8 cellular contexts compared by ENCODE assay signal in genomic region chr22:23069502-23070357, GRCh38. TPM values are rescaled to one million over a fixed set of nuclear protein-coding genes. Genes with fewer than 3 reads are reported as not detected.
DNase-seq lines count a peak whose midpoint lies in the region; ATAC-seq and TF ChIP-seq lines count a peak whose summit lies in the region.

No MANE protein-coding gene starts in this region.

- no peak for TF ChIP-seq EP300 in Ishikawa (IDR thresholded peaks at IDR 0.05; ENCODE audit: borderline replicate concordance)

- no peak for TF ChIP-seq CTCF in C4-2B (conservative IDR thresholded peaks at IDR 0.05)

- intact Hi-C loops in activated T-helper 2 cell treated with anti-CD3 and anti-CD28 coated beads, Interferon-gamma antibody, Interleukin-2, Interleukin-4, amounts not matched to agents 10 μg/mL and 5 μg/mL and 100 μg/mL, durations not matched to agents 14 hours and 24 hours and 36 hours (cut with micrococcal nuclease), result no loop called here

- no peak for TF ChIP-seq RAD21 in Ishikawa (IDR thresholded peaks at IDR 0.05; ENCODE audit: low read depth)

- H3K36me3 Mint-ChIP-seq in activated T-helper 2 cell treated with anti-CD3 and anti-CD28 coated beads, Interferon-gamma antibody, Interleukin-2, Interleukin-4, amounts not matched to agents 10 μg/mL and 5 μg/mL and 100 μg/mL, durations not matched to agents 14 hours and 24 hours and 36 hours (ENCODE audit: low read depth), result no peaks in the 10 kb centered on the region
- no peaks in the 10 kb centered on the region for H3K36me3 Mint-ChIP-seq in naive thymus-derived CD8-positive, alpha-beta T cell
- peaks cover 5% of the 10 kb centered on the region for H3K36me3 Mint-ChIP-seq in stimulated activated effector memory CD8-positive, alpha-beta T cell treated with anti-CD3 and anti-CD28 coated beads, Interleukin-12 subunit alpha, Interleukin-12 subunit beta, amount 100 ng/mL, for 72 hours

- peak; percentile 62 for ATAC-seq in GM21360 (IDR thresholded peaks at IDR 0.05; ENCODE audit: unreplicated experiment)
- peak; percentile 93 to 97 for ATAC-seq in naive thymus-derived CD8-positive, alpha-beta T cell
- ATAC-seq in stimulated activated effector memory CD8-positive, alpha-beta T cell treated with anti-CD3 and anti-CD28 coated beads, Interleukin-12 subunit alpha, Interleukin-12 subunit beta, amount 100 ng/mL, for 72 hours, result peak; percentile 95

- H3K27ac Mint-ChIP-seq in activated T-helper 2 cell treated with anti-CD3 and anti-CD28 coated beads, Interferon-gamma antibody, Interleukin-2, Interleukin-4, amounts not matched to agents 10 μg/mL and 5 μg/mL and 100 μg/mL, durations not matched to agents 14 hours and 24 hours and 36 hours, result no peak overlapping the region
- peak overlapping the region; percentile 63 to 93 (median 84) for H3K27ac Mint-ChIP-seq in naive thymus-derived CD8-positive, alpha-beta T cell
- no peak overlapping the region for H3K27ac Mint-ChIP-seq in stimulated activated effector memory CD8-positive, alpha-beta T cell treated with anti-CD3 and anti-CD28 coated beads, Interleukin-12 subunit alpha, Interleukin-12 subunit beta, amount 100 ng/mL, for 72 hours

- H3K27ac ChIP-seq in C4-2B, result peak overlapping the region; percentile 76

- H3K4me3 Mint-ChIP-seq in activated T-helper 2 cell treated with anti-CD3 and anti-CD28 coated beads, Interferon-gamma antibody, Interleukin-2, Interleukin-4, amounts not matched to agents 10 μg/mL and 5 μg/mL and 100 μg/mL, durations not matched to agents 14 hours and 24 hours and 36 hours (ENCODE audit: low read depth), result peak overlapping the region; percentile 74
- H3K4me3 Mint-ChIP-seq in naive thymus-derived CD8-positive, alpha-beta T cell, result peak overlapping the region; percentile 77 to 93 (median 90)
- peak overlapping the region; percentile 70 for H3K4me3 Mint-ChIP-seq in stimulated activated effector memory CD8-positive, alpha-beta T cell treated with anti-CD3 and anti-CD28 coated beads, Interleukin-12 subunit alpha, Interleukin-12 subunit beta, amount 100 ng/mL, for 72 hours

- DNase-seq in RPMI7951 (ENCODE audit: low read depth) (peak; percentile 81), fibroblast of peridontal ligament (ENCODE audit: extremely low read depth) (peak; percentile 77)
- DNase-seq in activated T-helper 2 cell treated with anti-CD3 and anti-CD28 coated beads, Interferon-gamma antibody, Interleukin-2, Interleukin-4, amounts not matched to agents 10 μg/mL and 5 μg/mL and 100 μg/mL, durations not matched to agents 14 hours and 24 hours and 36 hours (ENCODE audit: low spot score), result peak; percentile 80
- DNase-seq in naive thymus-derived CD8-positive, alpha-beta T cell, result peak; percentile 81 to 89 (median 87)
- DNase-seq in stimulated activated effector memory CD8-positive, alpha-beta T cell treated with anti-CD3 and anti-CD28 coated beads, Interleukin-12 subunit alpha, Interleukin-12 subunit beta, amount 100 ng/mL, for 72 hours (ENCODE audit: low spot score in 2 of 2), result peak; percentile 94

- POLR2A ChIA-PET in naive thymus-derived CD8-positive, alpha-beta T cell (lab: Charles Lee), result interaction anchor here (0.9 to 1.3 kb wide), 3 partner anchors 8 to 75 kb away, joined by 3 to 4 read pairs (median 3); partner anchors contain the start of genes RAB36 and RSPH14

- H3K9me3 Mint-ChIP-seq in activated T-helper 2 cell treated with anti-CD3 and anti-CD28 coated beads, Interferon-gamma antibody, Interleukin-2, Interleukin-4, amounts not matched to agents 10 μg/mL and 5 μg/mL and 100 μg/mL, durations not matched to agents 14 hours and 24 hours and 36 hours, result no peaks in the 10 kb centered on the region
- no peaks in the 10 kb centered on the region for H3K9me3 Mint-ChIP-seq in naive thymus-derived CD8-positive, alpha-beta T cell
- no peaks in the 10 kb centered on the region for H3K9me3 Mint-ChIP-seq in stimulated activated effector memory CD8-positive, alpha-beta T cell treated with anti-CD3 and anti-CD28 coated beads, Interleukin-12 subunit alpha, Interleukin-12 subunit beta, amount 100 ng/mL, for 72 hours

- H3K4me1 Mint-ChIP-seq in activated T-helper 2 cell treated with anti-CD3 and anti-CD28 coated beads, Interferon-gamma antibody, Interleukin-2, Interleukin-4, amounts not matched to agents 10 μg/mL and 5 μg/mL and 100 μg/mL, durations not matched to agents 14 hours and 24 hours and 36 hours (ENCODE audit: low read depth), result peaks cover 5% of the 10 kb centered on the region
- H3K4me1 Mint-ChIP-seq in naive thymus-derived CD8-positive, alpha-beta T cell, result peaks cover 19 to 31% (median 26%) of the 10 kb centered on the region in 4 donors
- peaks cover 37% of the 10 kb centered on the region for H3K4me1 Mint-ChIP-seq in stimulated activated effector memory CD8-positive, alpha-beta T cell treated with anti-CD3 and anti-CD28 coated beads, Interleukin-12 subunit alpha, Interleukin-12 subunit beta, amount 100 ng/mL, for 72 hours

- H3K27me3 Mint-ChIP-seq in activated T-helper 2 cell treated with anti-CD3 and anti-CD28 coated beads, Interferon-gamma antibody, Interleukin-2, Interleukin-4, amounts not matched to agents 10 μg/mL and 5 μg/mL and 100 μg/mL, durations not matched to agents 14 hours and 24 hours and 36 hours (ENCODE audit: low read depth), result peaks cover 46% of the 10 kb centered on the region
- H3K27me3 Mint-ChIP-seq in naive thymus-derived CD8-positive, alpha-beta T cell, result peaks cover 0 to 18% (median 13%) of the 10 kb centered on the region in 5 donors

TF ChIP-seq in Ishikawa, 13 proteins besides CTCF, POLR2A, EP300 and RAD21:
- TF ChIP-seq TCF12 (IDR thresholded peaks at IDR 0.05; ENCODE audit: low read depth), result no peak
- TF ChIP-seq TAF1 (IDR thresholded peaks at IDR 0.05; ENCODE audit: low read depth), result peak; percentile 48; the same call in 1 of the 2 replicates
TF ChIP-seq in Ishikawa: peak in this region for 1.

RNA-seq across cellular contexts. Expression of gene GNAZ, which starts 0.6 kb away (rescaled TPM):
- total RNA-seq in RPMI7951 (2014; rRNA removed; shearing (Covaris generic)), result 1.4 and 2.2 TPM in 2 replicates
- 0.32 and 0.39 TPM in 2 replicates for total RNA-seq in activated T-helper 2 cell treated with anti-CD3 and anti-CD28 coated beads, Interferon-gamma antibody, Interleukin-2, Interleukin-4, amounts not matched to agents 10 μg/mL and 5 μg/mL and 100 μg/mL, durations not matched to agents 14 hours and 24 hours and 36 hours
- total RNA-seq in naive thymus-derived CD8-positive, alpha-beta T cell, result under 1 TPM; 0.30 to 0.68 TPM
- under 1 TPM in 1 of 3 donors, not detected in 2; 0.48 TPM for polyA plus RNA-seq in naive thymus-derived CD8-positive, alpha-beta T cell

Comparison
In these comparisons a context has a peak if more than half of its experiments do, and no peak if none do; other contexts are left out.
1. Peak in every context shown above with its lines: DNase-seq, ATAC-seq and H3K27ac ChIP-seq.
2. H3K27ac Mint-ChIP-seq: peak in naive thymus-derived CD8-positive, alpha-beta T cell (10 of 10); none in activated T-helper 2 cell treated with anti-CD3 and anti-CD28 coated beads, Interferon-gamma antibody, Interleukin-2, Interleukin-4, amounts not matched to agents 10 μg/mL and 5 μg/mL and 100 μg/mL, durations not matched to agents 14 hours and 24 hours and 36 hours (single experiment) and stimulated activated effector memory CD8-positive, alpha-beta T cell treated with anti-CD3 and anti-CD28 coated beads, Interleukin-12 subunit alpha, Interleukin-12 subunit beta, amount 100 ng/mL, for 72 hours (single experiment).